Comparison of ENCODE assay signal across 2 cellular contexts in genomic region chr2:119727493-119727892, GRCh38.
TF ChIP-seq lines count a peak whose summit lies in the region.

No MANE protein-coding gene starts in this region.

TF ChIP-seq in HEK293, 187 proteins besides CTCF, POLR2A, EP300 and RAD21 (continued from another document):
- TF ChIP-seq PRDM4 (tag by site-specific recombination; IDR thresholded peaks at IDR 0.05) (no peak), ZNF366 (tag by site-specific recombination; conservative IDR thresholded peaks at IDR 0.05) (no peak), ZNF600 (tag by site-specific recombination; IDR thresholded peaks at IDR 0.05) (no peak), PRDM10 (tag by site-specific recombination; IDR thresholded peaks at IDR 0.05) (peak; percentile 65)

TF ChIP-seq in K562, 482 proteins besides CTCF, POLR2A, EP300 and RAD21:
- TF ChIP-seq ATF6 (CRISPR knock-in tag; IDR thresholded peaks at IDR 0.05), result no peak
- no peak for TF ChIP-seq BHLHE40 (IDR thresholded peaks at IDR 0.05; ENCODE audit: low read length)
- no peak for TF ChIP-seq TCF15 (CRISPR knock-in tag; IDR thresholded peaks at IDR 0.05)
- no peak for TF ChIP-seq CEBPG (CRISPR knock-in tag; IDR thresholded peaks at IDR 0.05)
- TF ChIP-seq CEBPG (tag; conservative IDR thresholded peaks at IDR 0.05 in 1 of 2, IDR thresholded peaks at IDR 0.05 in 1 of 2), result peak in 1 of 2 experiments; percentile 53; a peak in 3 of 4 replicates
- no peak for TF ChIP-seq ZNF707 (CRISPR knock-in tag; conservative IDR thresholded peaks at IDR 0.05)
- TF ChIP-seq PML (IDR thresholded peaks at IDR 0.05; ENCODE audit: low read length), result no peak
- peak; percentile 54 for TF ChIP-seq CEBPB (tag; IDR thresholded peaks at IDR 0.05)
- TF ChIP-seq HES1 (IDR thresholded peaks at IDR 0.05; ENCODE audit: low read depth), result no peak
- no peak for TF ChIP-seq E2F3 (CRISPR knock-in tag; IDR thresholded peaks at IDR 0.05)
- no peak for TF ChIP-seq FOXK2 (conservative IDR thresholded peaks at IDR 0.05 in 1 of 2, IDR thresholded peaks at IDR 0.05 in 1 of 2; ENCODE audit: low read depth in 2 of 2)
- no peak for TF ChIP-seq SUPT5H (IDR thresholded peaks at IDR 0.05)
- TF ChIP-seq HDAC8 (tag; IDR thresholded peaks at IDR 0.05), result no peak
- no peak for TF ChIP-seq KLF13 (tag; IDR thresholded peaks at IDR 0.05; ENCODE audit: borderline replicate concordance, low read depth)
